ENCODE assay signal across 10 cellular contexts in genomic region chr13:45490068-45490467, GRCh38. TPM values are rescaled to one million over a fixed set of nuclear protein-coding genes. Genes with fewer than 3 reads are reported as not detected.
DNase-seq lines count a peak whose midpoint lies in the region; ATAC-seq, FAIRE-seq and TF ChIP-seq lines count a peak whose summit lies in the region.
"Had no signal": no experiment of that assay in that cellular context is flagged by ENCODE, and none has a peak within 500 bp of the region (broad histone marks: within the 10 kb centered on the region; RNA-seq: fewer than 3 reads in every experiment).

No MANE protein-coding gene starts in this region.

- H3K27ac ChIP-seq in CD4-positive, alpha-beta memory T cell (ENCODE audit: low read depth, low read length): no peak overlapping the region
- H3K27ac ChIP-seq in RWPE1 (no peak overlapping the region), kidney (ENCODE audit: low read depth in 2 of 2, low read length in 2 of 2) (no peak overlapping the region), substantia nigra (ENCODE audit: low read depth, low read length, poor library complexity, severe bottlenecking) (no peak overlapping the region), brain microvascular endothelial cell (no peak overlapping the region)

- H3K4me3 ChIP-seq in CD4-positive, alpha-beta memory T cell (ENCODE audit: low read length in 2 of 2): no peak overlapping the region
- H3K4me3 ChIP-seq in kidney (ENCODE audit: low read length in 2 of 2): no peak overlapping the region
- no peak overlapping the region for H3K4me3 ChIP-seq in brain microvascular endothelial cell (ENCODE audit: low read depth, low read length)

- FAIRE-seq in GM12891 (lab: Jason Lieb, UNC): peak; percentile 51
- FAIRE-seq in kidney (lab: Jason Lieb, UNC): no peak

- no peaks in the 10 kb centered on the region for H3K27me3 Mint-ChIP-seq in CD4-positive, alpha-beta memory T cell

- H3K9me3 Mint-ChIP-seq in CD4-positive, alpha-beta memory T cell: no peaks in the 10 kb centered on the region

- H3K36me3 ChIP-seq in CD4-positive, alpha-beta memory T cell (ENCODE audit: insufficient read depth, low read length): peaks cover 18% of the 10 kb centered on the region
- H3K36me3 ChIP-seq in kidney (ENCODE audit: control insufficient read depth in 1 of 2, insufficient read depth in 2 of 2, low read length in 2 of 2): peaks cover 8 to 30% of the 10 kb centered on the region in 2 donors
- peaks cover 22% of the 10 kb centered on the region for H3K36me3 ChIP-seq in brain microvascular endothelial cell (replicated peaks)

- H3K36me3 Mint-ChIP-seq in CD4-positive, alpha-beta memory T cell: peaks cover 32 to 59% of the 10 kb centered on the region in 2 donors

- POLR2A ChIA-PET in CD4-positive, alpha-beta memory T cell (lab: Charles Lee; ENCODE audit: partially characterized antibody): no interaction called here
- POLR2A ChIA-PET in RWPE1 (lab: Yijun Ruan, JAX; ENCODE audit: low non-redundant PET): no interaction called here

- no peaks in the 10 kb centered on the region for H3K27me3 ChIP-seq in CD4-positive, alpha-beta memory T cell (ENCODE audit: insufficient read depth, low read length)
- H3K27me3 ChIP-seq in brain microvascular endothelial cell (replicated peaks): no peaks in the 10 kb centered on the region

- in situ Hi-C loops in brain microvascular endothelial cell (cut with HindIII; ENCODE audit: low pct_ligation_motif_present, low sequenced_read_pairs): no loop called here

- peak overlapping the region in 2 of 7 donors; percentile 47 to 61 for H3K27ac Mint-ChIP-seq in CD4-positive, alpha-beta memory T cell

- peaks cover 0 to 4% (median 2%) of the 10 kb centered on the region in 4 donors for H3K4me1 Mint-ChIP-seq in CD4-positive, alpha-beta memory T cell

- TF ChIP-seq CTCF in RWPE1 (conservative IDR thresholded peaks at IDR 0.05; ENCODE audit: low read depth) (peak; percentile 41), kidney (IDR thresholded peaks at IDR 0.05; ENCODE audit: borderline replicate concordance, extremely low read depth, insufficient read depth) (peak; percentile 37), brain microvascular endothelial cell (IDR thresholded peaks at IDR 0.05; ENCODE audit: low read depth, low read length, missing control alignments) (no peak)

- no peaks in the 10 kb centered on the region for H3K4me1 ChIP-seq in CD4-positive, alpha-beta memory T cell (ENCODE audit: insufficient read depth, low read length)
- H3K4me1 ChIP-seq in kidney (ENCODE audit: control insufficient read depth in 1 of 2, insufficient read depth in 1 of 2, low read depth in 1 of 2, low read length in 2 of 2): no peaks in the 10 kb centered on the region

- CTCF ChIA-PET in CD4-positive, alpha-beta memory T cell (lab: Charles Lee; ENCODE audit: partially characterized antibody): interaction anchor here (1.6 to 4.6 kb wide), 3 partner anchors 14 to 443 kb away, joined by 3 to 42 read pairs (median 7); no protein-coding TSS in a partner anchor
- CTCF ChIA-PET in RWPE1 (lab: Yijun Ruan, JAX): interaction anchor here (0.6 kb wide), 1 partner anchor 114 kb away, joined by 3 read pairs; no protein-coding TSS in a partner anchor

- no peak overlapping the region for H3K9ac ChIP-seq in kidney (ENCODE audit: low read length in 2 of 2)

- H3K9me3 ChIP-seq in CD4-positive, alpha-beta memory T cell (ENCODE audit: control insufficient read depth in 1 of 2, low read length in 2 of 2): no peaks in the 10 kb centered on the region
- H3K9me3 ChIP-seq in kidney (ENCODE audit: control insufficient read depth in 1 of 2, low read length in 2 of 2): no peaks in the 10 kb centered on the region

- intact Hi-C loops in CD4-positive, alpha-beta memory T cell (cut with micrococcal nuclease): loop anchor here (1.0 kb wide), 2 partner anchors 179 to 443 kb away; no protein-coding TSS in a partner anchor
- intact Hi-C loops in kidney (cut with DNase I): no loop called here

- no peak overlapping the region for H3K4me3 Mint-ChIP-seq in CD4-positive, alpha-beta memory T cell

- peak in 4 of 5 donors; percentile 30 to 37 (median 32) for DNase-seq in CD4-positive, alpha-beta memory T cell
- DNase-seq in GM12891 (ENCODE audit: insufficient read length, low spot score) (no peak), RWPE1 (ENCODE audit: low spot score) (no peak), kidney (no peak), substantia nigra (lab: John Stamatoyannopoulos, UW) (no peak), brain microvascular endothelial cell (no peak), germinal center (ENCODE audit: low spot score) (no peak)
- DNase-seq: NCI-H524 had no signal

- no peak for TF ChIP-seq POLR2A in GM12891 (IDR thresholded peaks at IDR 0.05; ENCODE audit: low read depth, low read length)

- ATAC-seq in GM19324 (IDR thresholded peaks at IDR 0.05; ENCODE audit: low FRiP score, unreplicated experiment): no peak
- ATAC-seq: esophagus mucosa had no signal

TF ChIP-seq in GM12891, 5 proteins besides CTCF, POLR2A, EP300 and RAD21:
- no peak for TF ChIP-seq POLR2AphosphoS5 (IDR thresholded peaks at IDR 0.05; ENCODE audit: low read depth, low read length)
- TF ChIP-seq TAF1 (IDR thresholded peaks at IDR 0.05; ENCODE audit: low read depth, low read length): no peak
- TF ChIP-seq SPI1 (IDR thresholded peaks at IDR 0.05; ENCODE audit: low read depth, low read length): no peak
- no peak for TF ChIP-seq POU2F2 (IDR thresholded peaks at IDR 0.05; ENCODE audit: low read depth, low read length)
- TF ChIP-seq PAX5 (IDR thresholded peaks at IDR 0.05; ENCODE audit: insufficient read depth, low read length, severe bottlenecking): no peak

RNA-seq across cellular contexts. Expression of gene COG3, which starts 25.3 kb away (rescaled TPM):
- total RNA-seq in CD4-positive, alpha-beta memory T cell: 10 to 100 TPM; 51.1 to 59.8 TPM
- polyA plus RNA-seq in CD4-positive, alpha-beta memory T cell: 10 to 100 TPM; 28.8 to 29.5 TPM
- 30.8 TPM for polyA plus RNA-seq in GM12891 (2012; ENCODE audit: low read depth, missing spikeins)
- total RNA-seq in kidney: 26.0 TPM
- 18.0 TPM for polyA plus RNA-seq in kidney (ENCODE audit: insufficient read depth, low read depth, low replicate concordance)

Comparison
In these comparisons a context has a peak if more than half of its experiments do, and no peak if none do; other contexts are left out.
1. DNase-seq: peak in CD4-positive, alpha-beta memory T cell (4 of 5); none in GM12891 (single experiment), RWPE1 (single experiment), kidney (single experiment), substantia nigra (0 of 49), brain microvascular endothelial cell (single experiment) and germinal center (single experiment).